ENCODE assay signal across 1 cellular context in the genomic region with DNA sequence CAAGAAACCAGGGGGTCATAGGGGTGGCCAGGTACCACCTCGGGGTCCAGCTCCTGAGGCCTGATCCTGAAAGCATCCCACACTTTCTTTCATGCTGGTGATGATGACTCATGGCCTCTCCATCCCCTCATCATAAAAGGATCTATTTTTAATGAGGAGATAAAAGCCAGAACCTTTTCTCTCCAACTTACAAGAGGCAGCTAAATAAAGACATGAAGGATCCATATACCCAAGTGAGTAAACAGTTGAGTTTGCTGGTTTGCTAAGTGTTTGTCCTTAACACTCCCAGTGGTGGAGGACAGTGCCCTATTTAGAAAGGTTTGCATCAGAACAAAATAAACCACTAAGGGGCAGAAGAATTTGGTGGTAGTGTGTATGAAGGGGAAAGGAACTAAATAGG.
TF ChIP-seq lines count a peak whose summit lies in the region.

No MANE protein-coding gene starts in this region.

TF ChIP-seq in HepG2, 621 proteins besides CTCF, POLR2A, EP300 and RAD21 (continued from another document):
- TF ChIP-seq ZNF549 (CRISPR knock-in tag; IDR thresholded peaks at IDR 0.05) = no peak
- TF ChIP-seq, protein P1, sequence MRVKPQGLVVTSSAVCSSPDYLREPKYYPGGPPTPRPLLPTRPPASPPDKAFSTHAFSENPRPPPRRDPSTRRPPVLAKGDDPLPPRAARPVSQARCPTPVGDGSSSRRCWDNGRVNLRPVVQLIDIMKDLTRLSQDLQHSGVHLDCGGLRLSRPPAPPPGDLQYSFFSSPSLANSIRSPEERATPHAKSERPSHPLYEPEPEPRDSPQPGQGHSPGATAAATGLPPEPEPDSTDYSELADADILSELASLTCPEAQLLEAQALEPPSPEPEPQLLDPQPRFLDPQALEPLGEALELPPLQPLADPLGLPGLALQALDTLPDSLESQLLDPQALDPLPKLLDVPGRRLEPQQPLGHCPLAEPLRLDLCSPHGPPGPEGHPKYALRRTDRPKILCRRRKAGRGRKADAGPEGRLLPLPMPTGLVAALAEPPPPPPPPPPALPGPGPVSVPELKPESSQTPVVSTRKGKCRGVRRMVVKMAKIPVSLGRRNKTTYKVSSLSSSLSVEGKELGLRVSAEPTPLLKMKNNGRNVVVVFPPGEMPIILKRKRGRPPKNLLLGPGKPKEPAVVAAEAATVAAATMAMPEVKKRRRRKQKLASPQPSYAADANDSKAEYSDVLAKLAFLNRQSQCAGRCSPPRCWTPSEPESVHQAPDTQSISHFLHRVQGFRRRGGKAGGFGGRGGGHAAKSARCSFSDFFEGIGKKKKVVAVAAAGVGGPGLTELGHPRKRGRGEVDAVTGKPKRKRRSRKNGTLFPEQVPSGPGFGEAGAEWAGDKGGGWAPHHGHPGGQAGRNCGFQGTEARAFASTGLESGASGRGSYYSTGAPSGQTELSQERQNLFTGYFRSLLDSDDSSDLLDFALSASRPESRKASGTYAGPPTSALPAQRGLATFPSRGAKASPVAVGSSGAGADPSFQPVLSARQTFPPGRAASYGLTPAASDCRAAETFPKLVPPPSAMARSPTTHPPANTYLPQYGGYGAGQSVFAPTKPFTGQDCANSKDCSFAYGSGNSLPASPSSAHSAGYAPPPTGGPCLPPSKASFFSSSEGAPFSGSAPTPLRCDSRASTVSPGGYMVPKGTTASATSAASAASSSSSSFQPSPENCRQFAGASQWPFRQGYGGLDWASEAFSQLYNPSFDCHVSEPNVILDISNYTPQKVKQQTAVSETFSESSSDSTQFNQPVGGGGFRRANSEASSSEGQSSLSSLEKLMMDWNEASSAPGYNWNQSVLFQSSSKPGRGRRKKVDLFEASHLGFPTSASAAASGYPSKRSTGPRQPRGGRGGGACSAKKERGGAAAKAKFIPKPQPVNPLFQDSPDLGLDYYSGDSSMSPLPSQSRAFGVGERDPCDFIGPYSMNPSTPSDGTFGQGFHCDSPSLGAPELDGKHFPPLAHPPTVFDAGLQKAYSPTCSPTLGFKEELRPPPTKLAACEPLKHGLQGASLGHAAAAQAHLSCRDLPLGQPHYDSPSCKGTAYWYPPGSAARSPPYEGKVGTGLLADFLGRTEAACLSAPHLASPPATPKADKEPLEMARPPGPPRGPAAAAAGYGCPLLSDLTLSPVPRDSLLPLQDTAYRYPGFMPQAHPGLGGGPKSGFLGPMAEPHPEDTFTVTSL (CRISPR knock-in tag; IDR thresholded peaks at IDR 0.05; ENCODE audit: borderline replicate concordance) = no peak
